In the genomic region with DNA sequence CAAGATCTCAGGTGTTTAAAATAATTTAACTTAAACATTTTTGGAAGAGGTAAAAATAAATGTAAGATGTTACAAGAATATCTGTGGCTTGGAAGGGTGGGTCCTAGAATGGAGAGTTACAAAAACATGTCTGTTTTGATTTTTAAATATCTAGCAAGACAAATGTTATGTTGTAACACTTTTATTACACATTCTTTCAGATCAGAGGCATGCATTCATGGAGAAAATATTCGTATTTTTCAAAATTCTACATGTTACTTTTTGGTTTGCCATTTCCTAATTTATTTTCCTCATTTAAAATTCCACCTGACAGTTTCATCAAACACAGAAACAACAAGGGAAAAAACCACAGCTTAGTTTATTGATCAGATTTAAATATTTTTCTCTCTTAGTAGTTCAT, we compare ENCODE assay signal across 1 cellular context.
TF ChIP-seq lines count a peak whose summit lies in the region.

No MANE protein-coding gene starts in this region.

TF ChIP-seq in WTC11, 78 proteins besides CTCF, POLR2A, EP300 and RAD21 (continued from another document):
- TF ChIP-seq AFF4 (CRISPR knock-in tag; IDR thresholded peaks at IDR 0.05; ENCODE audit: borderline replicate concordance) (no peak), ZNF532 (CRISPR knock-in tag; IDR thresholded peaks at IDR 0.05; ENCODE audit: borderline replicate concordance) (no peak), ZNF121 (CRISPR knock-in tag; IDR thresholded peaks at IDR 0.05) (no peak), IRF2 (CRISPR knock-in tag; IDR thresholded peaks at IDR 0.05; ENCODE audit: borderline replicate concordance, low read depth) (no peak), PREB (CRISPR knock-in tag; IDR thresholded peaks at IDR 0.05; ENCODE audit: borderline replicate concordance) (no peak), HMGA2 (CRISPR knock-in tag; IDR thresholded peaks at IDR 0.05) (no peak), TEAD1 (CRISPR knock-in tag; IDR thresholded peaks at IDR 0.05) (no peak), ZSCAN18 (CRISPR knock-in tag; IDR thresholded peaks at IDR 0.05) (no peak), NR1H2 (CRISPR knock-in tag; IDR thresholded peaks at IDR 0.05) (no peak)
